Comparison of ENCODE assay signal across 8 cellular contexts in the genomic region with DNA sequence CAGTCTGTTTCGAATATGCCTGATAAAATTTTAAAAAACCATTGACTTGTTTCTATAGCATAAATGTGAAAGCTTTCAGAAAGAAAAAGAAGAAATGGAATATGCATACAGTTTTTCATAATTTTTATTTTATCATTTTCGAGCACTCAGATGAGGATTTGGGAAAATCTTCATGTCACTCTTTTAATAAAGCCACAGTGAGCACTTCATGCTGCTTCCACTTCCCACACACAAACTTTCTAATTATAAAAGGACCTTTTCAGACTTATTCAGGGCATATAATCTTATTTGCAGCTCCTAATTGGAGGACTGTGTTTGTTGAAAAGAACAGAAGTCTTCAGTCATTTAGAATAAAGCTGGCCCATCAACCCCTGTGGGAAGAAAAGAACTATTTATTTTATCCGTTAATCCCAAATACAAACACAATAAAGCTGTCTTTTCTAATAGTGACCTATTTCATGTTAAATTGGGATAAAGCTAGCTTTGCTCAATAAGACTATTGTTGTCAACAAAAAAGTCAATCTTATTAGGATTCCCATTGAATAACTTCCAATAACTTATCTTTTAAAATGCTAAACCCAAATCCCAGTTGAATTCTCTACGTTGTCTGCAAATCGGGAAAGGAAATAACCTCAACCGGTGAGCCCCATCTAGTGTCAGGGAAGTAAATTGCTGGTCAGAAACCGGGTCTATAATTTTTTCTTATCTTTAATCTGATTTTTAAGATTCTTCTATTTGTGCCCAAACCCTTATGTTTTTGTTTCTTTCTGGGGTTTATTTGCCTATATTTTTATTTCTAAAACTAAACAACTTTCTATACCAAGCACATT.
DNase-seq lines count a peak whose midpoint lies in the region; ATAC-seq, FAIRE-seq and TF ChIP-seq lines count a peak whose summit lies in the region.

No MANE protein-coding gene starts in this region.

- FAIRE-seq in RCC 7860 (lab: Jason Lieb, UNC) = peak; percentile 33

- intact Hi-C loops in thyroid gland (cut with DNase I) = loop anchor here (10.0 kb wide), 1 partner anchor 106 kb away; no protein-coding TSS in a partner anchor

- ATAC-seq in effector memory CD8-positive, alpha-beta T cell (replicated peaks) = no peak
- ATAC-seq in HG03196 (IDR thresholded peaks at IDR 0.05; ENCODE audit: unreplicated experiment) = no peak

- H4K20me1 ChIP-seq in fibroblast of lung (ENCODE audit: control insufficient read depth, extremely low read depth, insufficient read depth, low read length) = no peaks in the 10 kb centered on the region

- H3K36me3 Mint-ChIP-seq in effector memory CD8-positive, alpha-beta T cell (ENCODE audit: insufficient read depth) = no peaks in the 10 kb centered on the region

- H3K79me2 ChIP-seq in ACC112 (ENCODE audit: control insufficient read depth, insufficient read depth, low read length, unreplicated experiment) (no peaks in the 10 kb centered on the region), fibroblast of lung (ENCODE audit: control insufficient read depth, insufficient read depth, low read length) (no peaks in the 10 kb centered on the region)

- peaks cover 0 to 2% of the 10 kb centered on the region in 2 donors for H3K9me3 Mint-ChIP-seq in effector memory CD8-positive, alpha-beta T cell

- DNase-seq in GM13977 (ENCODE audit: low spot score) (peak; percentile 17), RCC 7860 (ENCODE audit: low spot score) (peak; percentile 22), fibroblast of lung (ENCODE audit: low read depth in 2 of 2) (peak; percentile 20 to 56), thyroid gland (no peak)
- no peak for DNase-seq in effector memory CD8-positive, alpha-beta T cell

- TF ChIP-seq CTCF in GM13977 (IDR thresholded peaks at IDR 0.05; ENCODE audit: extremely low read depth, insufficient read depth, missing control alignments) (peak; percentile 53), fibroblast of lung (conservative IDR thresholded peaks at IDR 0.05 in 1 of 2, IDR thresholded peaks at IDR 0.05 in 1 of 2; ENCODE audit: low read depth in 1 of 2, low read length in 2 of 2) (peak; percentile 65 to 69), neutrophil (IDR thresholded peaks at IDR 0.05) (no peak), thyroid gland (IDR thresholded peaks at IDR 0.05) (peak in 2 of 6 experiments; percentile 31 to 51)

- no peaks in the 10 kb centered on the region for H3K36me3 ChIP-seq in ACC112 (ENCODE audit: insufficient read depth, low read length)
- no peaks in the 10 kb centered on the region for H3K36me3 ChIP-seq in fibroblast of lung (ENCODE audit: control insufficient read depth, insufficient read depth, low read length)
- H3K36me3 ChIP-seq in neutrophil = no peaks in the 10 kb centered on the region
- H3K36me3 ChIP-seq in thyroid gland = no peaks in the 10 kb centered on the region

- 33 to 34% methylated on average over 7 of the region's 7 CpGs for WGBS in thyroid gland, 2 donors

- no peak for TF ChIP-seq POLR2A in thyroid gland (IDR thresholded peaks at IDR 0.05)

- H2AFZ ChIP-seq in ACC112 (ENCODE audit: low read length, unreplicated experiment) (peak overlapping the region; percentile 39), fibroblast of lung (ENCODE audit: low read length) (peak overlapping the region; percentile 12)

- H3K4me3 Mint-ChIP-seq in effector memory CD8-positive, alpha-beta T cell = no peak overlapping the region

- H3K27me3 ChIP-seq in ACC112 (ENCODE audit: insufficient read depth, low read length) = peaks cover 21% of the 10 kb centered on the region
- H3K27me3 ChIP-seq in fibroblast of lung (ENCODE audit: control insufficient read depth, insufficient read depth, low read length) = peaks cover 2% of the 10 kb centered on the region
- no peaks in the 10 kb centered on the region for H3K27me3 ChIP-seq in neutrophil
- H3K27me3 ChIP-seq in thyroid gland = no peaks in the 10 kb centered on the region

- H3K27ac Mint-ChIP-seq in effector memory CD8-positive, alpha-beta T cell = no peak overlapping the region

- H3K27ac ChIP-seq in ACC112 (ENCODE audit: low read depth, low read length) (no peak overlapping the region), fibroblast of lung (ENCODE audit: insufficient read depth, low read length) (no peak overlapping the region), neutrophil (peak overlapping the region; percentile 11), thyroid gland (no peak overlapping the region)

- H3K4me1 ChIP-seq in ACC112 (ENCODE audit: control insufficient read depth, insufficient read depth, low read length, unreplicated experiment) (no peaks in the 10 kb centered on the region), fibroblast of lung (ENCODE audit: control insufficient read depth, extremely low read depth, insufficient read depth, low read length) (no peaks in the 10 kb centered on the region), neutrophil (ENCODE audit: control insufficient read depth in 1 of 2, insufficient read depth in 1 of 2, low read depth in 1 of 2, low read length in 1 of 2) (peaks cover 7% of the 10 kb centered on the region in 2 experiments), thyroid gland (no peaks in the 10 kb centered on the region)

- H3K4me2 ChIP-seq in fibroblast of lung (ENCODE audit: extremely low read depth, insufficient read depth, low read length) = peak overlapping the region; percentile 66

- H3K9ac ChIP-seq in fibroblast of lung (ENCODE audit: insufficient read depth, low read length) = no peak overlapping the region

- peaks cover 0 to 11% of the 10 kb centered on the region in 2 donors for H3K27me3 Mint-ChIP-seq in effector memory CD8-positive, alpha-beta T cell

- H3K4me3 ChIP-seq in ACC112 (ENCODE audit: low read depth, low read length) = peak overlapping the region; percentile 39
- peak overlapping the region in 1 of 4 experiments; percentile 14 for H3K4me3 ChIP-seq in fibroblast of lung (replicated peaks in 1 of 4; ENCODE audit: control extremely low read depth in 1 of 4, insufficient read depth in 1 of 4, low read depth in 3 of 4, low read length in 4 of 4)
- no peak overlapping the region for H3K4me3 ChIP-seq in neutrophil (ENCODE audit: low read depth in 1 of 2, low read length in 1 of 2)
- no peak overlapping the region for H3K4me3 ChIP-seq in thyroid gland (replicated peaks in 1 of 3)

- in situ Hi-C loops in GM13977 (cut with MboI; ENCODE audit: low pct_unique_long_range_greater_than_20kb, low sequenced_read_pairs, unreplicated experiment) = no loop called here

- no peaks in the 10 kb centered on the region for H3K9me3 ChIP-seq in fibroblast of lung (ENCODE audit: control insufficient read depth, insufficient read depth, low read depth, low read length)
- no peaks in the 10 kb centered on the region for H3K9me3 ChIP-seq in neutrophil
- no peaks in the 10 kb centered on the region for H3K9me3 ChIP-seq in thyroid gland

- no peaks in the 10 kb centered on the region for H3K4me1 Mint-ChIP-seq in effector memory CD8-positive, alpha-beta T cell (ENCODE audit: low read depth in 2 of 2)

Comparison
In these comparisons a context has a peak if more than half of its experiments do, and no peak if none do; other contexts are left out.
1. DNase-seq: peak in GM13977 (single experiment), RCC 7860 (single experiment) and fibroblast of lung (2 of 2); none in effector memory CD8-positive, alpha-beta T cell (0 of 3) and thyroid gland (0 of 2).